In the genomic region with DNA sequence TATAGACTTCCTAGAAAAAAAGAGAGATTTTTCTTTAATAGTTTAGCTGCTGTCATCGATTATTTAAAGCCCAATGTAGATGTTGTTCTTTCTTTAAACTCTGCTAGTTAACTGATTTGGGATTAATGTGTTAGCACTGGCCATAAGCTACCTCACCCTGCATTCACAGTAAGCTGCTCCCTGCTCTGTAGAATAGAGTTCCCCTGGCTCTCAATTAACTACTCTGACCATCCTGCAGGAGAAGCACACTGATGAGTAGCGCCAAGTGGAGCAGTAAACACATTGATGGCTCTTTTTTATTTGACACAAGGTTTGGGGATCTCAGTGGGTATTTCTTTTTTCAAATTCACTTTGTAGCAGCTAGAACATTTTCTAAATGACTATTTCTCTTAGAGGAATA, we compare ENCODE assay signal across 26 cellular contexts.
"Had no signal": no experiment of that assay in that cellular context is flagged by ENCODE, and none has a peak within 500 bp of the region (broad histone marks: within the 10 kb centered on the region; RNA-seq: fewer than 3 reads in every experiment).

No MANE protein-coding gene starts in this region.

- H3K36me3 ChIP-seq: gastrocnemius medialis, heart left ventricle, left lung, neutrophil, pancreas, right atrium auricular region, suprapubic skin, transverse colon, upper lobe of right lung, uterus had no signal

- H3K9me3 ChIP-seq: gastrocnemius medialis, heart left ventricle, left lung, neutrophil, pancreas, right atrium auricular region, suprapubic skin, transverse colon, upper lobe of right lung, uterus had no signal

- H3K4me1 Mint-ChIP-seq: naive thymus-derived CD4-positive, alpha-beta T cell; stimulated activated naive CD8-positive, alpha-beta T cell treated with anti-CD3 and anti-CD28 coated beads, Interleukin-15, amount 100 ng/mL, for 72 hours had no signal

- H3K27ac ChIP-seq: gastrocnemius medialis, heart left ventricle, hepatocyte, left lung, neutrophil, pancreas, right atrium auricular region, suprapubic skin, transverse colon, upper lobe of right lung, uterus had no signal

- H3K36me3 Mint-ChIP-seq: naive thymus-derived CD4-positive, alpha-beta T cell had no signal

- H3K4me3 Mint-ChIP-seq: effector memory CD8-positive, alpha-beta T cell; naive thymus-derived CD4-positive, alpha-beta T cell; nephron; stimulated activated naive CD8-positive, alpha-beta T cell treated with anti-CD3 and anti-CD28 coated beads, Interleukin-15, amount 100 ng/mL, for 72 hours had no signal

- H2AFZ ChIP-seq: hepatocyte had no signal

- H3K27ac Mint-ChIP-seq: effector memory CD8-positive, alpha-beta T cell; naive thymus-derived CD4-positive, alpha-beta T cell; nephron; stimulated activated naive CD8-positive, alpha-beta T cell treated with anti-CD3 and anti-CD28 coated beads, Interleukin-15, amount 100 ng/mL, for 72 hours had no signal

- H3K27me3 ChIP-seq: gastrocnemius medialis, heart left ventricle, hepatocyte, left lung, neutrophil, pancreas, right atrium auricular region, suprapubic skin, transverse colon, upper lobe of right lung, uterus had no signal

- ATAC-seq: effector memory CD8-positive, alpha-beta T cell; gastrocnemius medialis; heart left ventricle; left lung; naive thymus-derived CD4-positive, alpha-beta T cell; pancreas; sciatic nerve; stimulated activated naive CD8-positive, alpha-beta T cell treated with anti-CD3 and anti-CD28 coated beads, Interleukin-15, amount 100 ng/mL, for 72 hours; upper lobe of right lung had no signal

- H3K4me1 ChIP-seq: gastrocnemius medialis, upper lobe of right lung, uterus had no signal

- H3K27me3 Mint-ChIP-seq: effector memory CD8-positive, alpha-beta T cell; naive thymus-derived CD4-positive, alpha-beta T cell; stimulated activated naive CD8-positive, alpha-beta T cell treated with anti-CD3 and anti-CD28 coated beads, Interleukin-15, amount 100 ng/mL, for 72 hours had no signal

- H3K4me3 ChIP-seq: gastrocnemius medialis, heart left ventricle, hepatocyte, left lung, pancreas, right atrium auricular region, smooth muscle cell, suprapubic skin, transverse colon, upper lobe of right lung, uterus had no signal

- H3K9me3 Mint-ChIP-seq: nephron had no signal

- H3K4me2 ChIP-seq: hepatocyte, smooth muscle cell had no signal

- H3K79me2 ChIP-seq: hepatocyte had no signal

- DNase-seq: cortex of kidney; effector memory CD8-positive, alpha-beta T cell; gastrocnemius medialis; heart left ventricle; kidney; left lung; mesendoderm; midbrain; naive thymus-derived CD4-positive, alpha-beta T cell; pancreas; stimulated activated CD4-positive, alpha-beta T cell treated with anti-CD3 and anti-CD28 coated beads, Interleukin-12 subunit alpha, Interleukin-12 subunit beta, amount 100 ng/mL, for 4 hours; stimulated activated CD4-positive, alpha-beta T cell treated with anti-CD3 and anti-CD28 coated beads, Interleukin-1b, Interleukin-23, amount 100 ng/mL, for 48 hours; stimulated activated CD4-positive, alpha-beta T cell treated with anti-CD3 and anti-CD28 coated beads, Interleukin-4, amount 100 ng/mL, for 1 hour; stimulated activated CD8-positive, alpha-beta memory T cell treated with anti-CD3 and anti-CD28 coated beads, Interleukin-4, amount 100 ng/mL, for 48 hours; stimulated activated naive CD4-positive, alpha-beta T cell; stimulated activated naive CD8-positive, alpha-beta T cell treated with anti-CD3 and anti-CD28 coated beads, Interleukin-15, amount 100 ng/mL, for 72 hours; transverse colon; upper lobe of right lung; uterus had no signal
